In genomic region chr6:166351715-166352285, GRCh38 we compare ENCODE assay signal across 8 cellular contexts. TPM values are rescaled to one million over a fixed set of nuclear protein-coding genes. Genes with fewer than 3 reads are reported as not detected.
DNase-seq lines count a peak whose midpoint lies in the region; ATAC-seq and TF ChIP-seq lines count a peak whose summit lies in the region.

No MANE protein-coding gene starts in this region.

- H3K27me3 Mint-ChIP-seq in CD4-positive, alpha-beta memory T cell, result peaks cover 4 to 5% of the 10 kb centered on the region in 2 donors

- H3K79me2 ChIP-seq in OCI-LY3 (ENCODE audit: low read length) (no peaks in the 10 kb centered on the region), hepatocyte (no peaks in the 10 kb centered on the region)

- CTCF ChIA-PET in CD4-positive, alpha-beta memory T cell (lab: Charles Lee; ENCODE audit: partially characterized antibody), result no interaction called here

- DNase-seq in Caki2 (ENCODE audit: low read depth) (peak; percentile 32), hepatocyte (ENCODE audit: low spot score) (peak; percentile 53), T1000 (lab: John Stamatoyannopoulos, UW) (no peak)
- no peak for DNase-seq in CD4-positive, alpha-beta memory T cell
- DNase-seq in activated CD8-positive, alpha-beta memory T cell treated with anti-CD3 and anti-CD28 coated beads, Interleukin-2, amount 50 U/mL, for 4 hours, result no peak

- H3K27ac ChIP-seq in OCI-LY3 (ENCODE audit: low read length) (no peak overlapping the region), hepatocyte (peak overlapping the region; percentile 35)
- no peak overlapping the region for H3K27ac ChIP-seq in CD4-positive, alpha-beta memory T cell (ENCODE audit: low read depth, low read length)

- intact Hi-C loops in CD4-positive, alpha-beta memory T cell (cut with micrococcal nuclease), result no loop called here

- peaks cover 0 to 30% (median 21%) of the 10 kb centered on the region in 8 donors for H3K9me3 Mint-ChIP-seq in CD4-positive, alpha-beta memory T cell

- POLR2A ChIA-PET in CD4-positive, alpha-beta memory T cell (lab: Charles Lee; ENCODE audit: partially characterized antibody), result no interaction called here

- H3K9me3 ChIP-seq in OCI-LY3 (ENCODE audit: insufficient read depth, low read length) (no peaks in the 10 kb centered on the region), hepatocyte (ENCODE audit: low read depth) (no peaks in the 10 kb centered on the region)
- peaks cover 0 to 8% of the 10 kb centered on the region in 2 donors for H3K9me3 ChIP-seq in CD4-positive, alpha-beta memory T cell (ENCODE audit: control insufficient read depth in 1 of 2, low read length in 2 of 2)

- H3K36me3 Mint-ChIP-seq in CD4-positive, alpha-beta memory T cell, result peaks cover 0 to 5% of the 10 kb centered on the region in 2 donors

- peak; percentile 70 for ATAC-seq in GM19438 (IDR thresholded peaks at IDR 0.05; ENCODE audit: low read depth, unreplicated experiment)
- ATAC-seq in HG03354 (IDR thresholded peaks at IDR 0.05; ENCODE audit: poor library complexity, severe bottlenecking, unreplicated experiment), result peak; percentile 100

- H3K4me3 ChIP-seq in OCI-LY3 (ENCODE audit: low read length) (peak overlapping the region; percentile 45), hepatocyte (no peak overlapping the region)
- H3K4me3 ChIP-seq in CD4-positive, alpha-beta memory T cell (ENCODE audit: low read length in 2 of 2), result no peak overlapping the region

- TF ChIP-seq CTCF in OCI-LY3 (IDR thresholded peaks at IDR 0.05; ENCODE audit: low read depth, low read length), result no peak
- TF ChIP-seq CTCF in hepatocyte (IDR thresholded peaks at IDR 0.05; ENCODE audit: poor library complexity), result no peak

- H4K20me1 ChIP-seq in OCI-LY3 (ENCODE audit: insufficient read depth, low read length) (no peaks in the 10 kb centered on the region), hepatocyte (ENCODE audit: insufficient read depth, poor library complexity, severe bottlenecking) (no peaks in the 10 kb centered on the region)

- H3K4me1 ChIP-seq in OCI-LY3 (ENCODE audit: low read length) (peaks cover 8% of the 10 kb centered on the region), hepatocyte (ENCODE audit: insufficient read depth) (no peaks in the 10 kb centered on the region)
- H3K4me1 ChIP-seq in CD4-positive, alpha-beta memory T cell (ENCODE audit: insufficient read depth, low read length), result no peaks in the 10 kb centered on the region

- no peak overlapping the region for H3K4me3 Mint-ChIP-seq in CD4-positive, alpha-beta memory T cell

- H2AFZ ChIP-seq in OCI-LY3 (ENCODE audit: low read depth, low read length) (peak overlapping the region; percentile 87), hepatocyte (no peak overlapping the region)

- in situ Hi-C loops in Caki2 (cut with HindIII; ENCODE audit: low pct_unique_long_range_greater_than_20kb, low sequenced_read_pairs), result no loop called here

- H3K36me3 ChIP-seq in OCI-LY3 (replicated peaks; ENCODE audit: low read depth, low read length) (no peaks in the 10 kb centered on the region), hepatocyte (replicated peaks; ENCODE audit: insufficient read depth, low read depth) (no peaks in the 10 kb centered on the region)
- no peaks in the 10 kb centered on the region for H3K36me3 ChIP-seq in CD4-positive, alpha-beta memory T cell (ENCODE audit: insufficient read depth, low read length)

- no peaks in the 10 kb centered on the region for H3K27me3 ChIP-seq in OCI-LY3 (ENCODE audit: low read depth, low read length)
- no peaks in the 10 kb centered on the region for H3K27me3 ChIP-seq in hepatocyte
- H3K27me3 ChIP-seq in CD4-positive, alpha-beta memory T cell (ENCODE audit: insufficient read depth, low read length), result no peaks in the 10 kb centered on the region

- peak overlapping the region in 2 of 7 donors; percentile 18 to 42 for H3K27ac Mint-ChIP-seq in CD4-positive, alpha-beta memory T cell

- WGBS in hepatocyte (ENCODE audit: low lambda C conversion rate, missing lambda C conversion rate), result 23% methylated on average over 4 of the region's 4 CpGs

- peak overlapping the region; percentile 42 for H3K4me2 ChIP-seq in OCI-LY3 (ENCODE audit: low read length)
- peak overlapping the region; percentile 58 for H3K4me2 ChIP-seq in hepatocyte

- H3K9ac ChIP-seq in OCI-LY3 (ENCODE audit: low read length), result no peak overlapping the region

- H3K4me1 Mint-ChIP-seq in CD4-positive, alpha-beta memory T cell, result no peaks in the 10 kb centered on the region

- no peaks in the 10 kb centered on the region for H3K9me2 ChIP-seq in hepatocyte (replicated peaks; ENCODE audit: insufficient read depth)

RNA-seq across cellular contexts. Expression of gene SFT2D1, which starts 9.5 kb away (rescaled TPM):
- 9.2 and 23.1 TPM in 2 replicates for total RNA-seq in Caki2 (2014; rRNA removed; shearing (Covaris generic); ENCODE audit: low replicate concordance)
- 51.6 and 67.8 TPM in 2 replicates for total RNA-seq in hepatocyte
- polyA plus RNA-seq in hepatocyte, result 83.0 and 88.0 TPM in 2 replicates
- total RNA-seq in CD4-positive, alpha-beta memory T cell, result 10 to 100 TPM; 37.5 to 40.3 TPM
- 10 to 100 TPM; 37.3 to 70.3 TPM for polyA plus RNA-seq in CD4-positive, alpha-beta memory T cell

RNA-seq across cellular contexts. Expression of gene MPC1, which starts 30.9 kb away (rescaled TPM):
- total RNA-seq in Caki2 (2014; rRNA removed; shearing (Covaris generic); ENCODE audit: low replicate concordance), result 9.1 and 10.7 TPM in 2 replicates
- total RNA-seq in hepatocyte, result 54.9 and 75.4 TPM in 2 replicates
- 70.2 and 70.8 TPM in 2 replicates for polyA plus RNA-seq in hepatocyte
- 10 to 100 TPM; 33.1 to 34.7 TPM for total RNA-seq in CD4-positive, alpha-beta memory T cell
- 10 to 100 TPM; 57.2 to 85.0 TPM for polyA plus RNA-seq in CD4-positive, alpha-beta memory T cell

RNA-seq across cellular contexts. Expression of gene PRR18, which starts 43.6 kb away (rescaled TPM):
- total RNA-seq in Caki2 (2014; rRNA removed; shearing (Covaris generic); ENCODE audit: low replicate concordance), result not detected in 2 replicates
- total RNA-seq in hepatocyte, result 0.77 and 1.0 TPM in 2 replicates
- 0.77 and 1.5 TPM in 2 replicates for polyA plus RNA-seq in hepatocyte
- not detected for total RNA-seq in CD4-positive, alpha-beta memory T cell
- polyA plus RNA-seq in CD4-positive, alpha-beta memory T cell, result not detected

Comparison
In these comparisons a context has a peak if more than half of its experiments do, and no peak if none do; other contexts are left out.
1. DNase-seq: peak in Caki2 (single experiment) and hepatocyte (single experiment); none in CD4-positive, alpha-beta memory T cell (0 of 5), T1000 (single experiment) and activated CD8-positive, alpha-beta memory T cell treated with anti-CD3 and anti-CD28 coated beads, Interleukin-2, amount 50 U/mL, for 4 hours (single experiment).